8 cellular contexts compared by ENCODE assay signal in genomic region chr19:49877879-49878743, GRCh38. TPM values are rescaled to one million over a fixed set of nuclear protein-coding genes. Genes with fewer than 3 reads are reported as not detected.
A peak's percentile ranks its signal among the peaks of the same experiment; 100 is the strongest.
DNase-seq lines count a peak whose midpoint lies in the region; ATAC-seq, FAIRE-seq and TF ChIP-seq lines count a peak whose summit lies in the region.

No MANE protein-coding gene starts in this region.

- H3K9me3 Mint-ChIP-seq in activated CD4-positive, alpha-beta T cell treated with anti-CD3 and anti-CD28 coated beads for 36 hours (ENCODE audit: low read depth) = no peaks in the 10 kb centered on the region

- H3K27me3 ChIP-seq in BLaER1 treated with 17β-estradiol and CSF1 and Interleukin-3, amounts not matched to agents 10 nM and 100 nM = no peaks in the 10 kb centered on the region
- H3K27me3 ChIP-seq in left lung = no peaks in the 10 kb centered on the region

- H4K20me1 ChIP-seq in BLaER1 treated with 17β-estradiol and CSF1 and Interleukin-3, amounts not matched to agents 10 nM and 100 nM = peaks cover 0 to 8% (median 0%) of the 10 kb centered on the region in 11 experiments; a peak in 5 of 22 replicates

- DNase-seq in GM19239 (ENCODE audit: insufficient read length, low spot score) = peak; percentile 98
- peak; percentile 97 for DNase-seq in NCI-H510A (lab: John Stamatoyannopoulos, UW)
- DNase-seq in activated CD4-positive, alpha-beta T cell treated with anti-CD3 and anti-CD28 coated beads for 36 hours = peak; percentile 100
- peak; percentile 33 for DNase-seq in cortex of kidney (lab: John Stamatoyannopoulos, UW)
- peak; percentile 99 to 100 for DNase-seq in left lung
- DNase-seq in stimulated activated CD4-positive, alpha-beta T cell treated with anti-CD3 and anti-CD28 coated beads, Interleukin-2, amount 100 ng/mL, for 48 hours = peak; percentile 98 to 99

- H3K27ac ChIP-seq in BLaER1 treated with 17β-estradiol and CSF1 and Interleukin-3, amounts not matched to agents 10 nM and 100 nM = peak overlapping the region; percentile 92 to 99 (median 98)
- peak overlapping the region; percentile 99 to 100 for H3K27ac ChIP-seq in left lung

- POLR2A ChIA-PET in activated CD4-positive, alpha-beta T cell treated with anti-CD3 and anti-CD28 coated beads for 36 hours (lab: Charles Lee) = interaction anchor here (1.6 to 1.9 kb wide), 4 partner anchors 10 to 238 kb away, joined by 4 to 17 read pairs (median 10); partner anchors contain the start of genes ATF5, NUP62, PNKP and RRAS

- H3K27ac Mint-ChIP-seq in activated CD4-positive, alpha-beta T cell treated with anti-CD3 and anti-CD28 coated beads for 36 hours = no peak overlapping the region

- peak overlapping the region; percentile 80 to 99 (median 90) for H3K4me3 ChIP-seq in BLaER1 treated with 17β-estradiol and CSF1 and Interleukin-3, amounts not matched to agents 10 nM and 100 nM
- peak overlapping the region; percentile 61 to 82 for H3K4me3 ChIP-seq in left lung

- intact Hi-C loops in activated CD4-positive, alpha-beta T cell treated with anti-CD3 and anti-CD28 coated beads for 36 hours (cut with DNase I, micrococcal nuclease) = loop anchor here (1.0 to 5.0 kb wide), 25 partner anchors 9 to 1516 kb away; partner anchors contain the start of genes ATF5 (in 2 of the 2), FUZ (in 2 of the 2), NUP62 (in 2 of the 2) and ALDH16A1 (in 1 of the 2)
- intact Hi-C loops in left lung (cut with DNase I) = no loop called here

- peaks cover 33% of the 10 kb centered on the region for H3K36me3 Mint-ChIP-seq in activated CD4-positive, alpha-beta T cell treated with anti-CD3 and anti-CD28 coated beads for 36 hours (ENCODE audit: low read depth)

- H3K4me1 ChIP-seq in BLaER1 treated with 17β-estradiol and CSF1 and Interleukin-3, amounts not matched to agents 10 nM and 100 nM = peaks cover 31 to 74% (median 46%) of the 10 kb centered on the region in 10 experiments
- H3K4me1 ChIP-seq in left lung = peaks cover 0 to 37% of the 10 kb centered on the region in 2 donors

- peak; percentile 51 for ATAC-seq in HG03432 (IDR thresholded peaks at IDR 0.05; ENCODE audit: unreplicated experiment)
- ATAC-seq in activated CD4-positive, alpha-beta T cell treated with anti-CD3 and anti-CD28 coated beads for 36 hours = peak; percentile 79
- peak; percentile 81 for ATAC-seq in left lung

- H3K4me3 Mint-ChIP-seq in activated CD4-positive, alpha-beta T cell treated with anti-CD3 and anti-CD28 coated beads for 36 hours = no peak overlapping the region

- CTCF ChIA-PET in activated CD4-positive, alpha-beta T cell treated with anti-CD3 and anti-CD28 coated beads for 36 hours (lab: Charles Lee) = interaction anchor here (1.6 kb wide), 1 partner anchor 16 kb away, joined by 3 read pairs; no protein-coding TSS in a partner anchor

- H3K9ac ChIP-seq in BLaER1 treated with 17β-estradiol and CSF1 and Interleukin-3, amounts not matched to agents 10 nM and 100 nM = peak overlapping the region; percentile 93 to 98 (median 97)

- H3K4me2 ChIP-seq in BLaER1 treated with 17β-estradiol and CSF1 and Interleukin-3, amounts not matched to agents 10 nM and 100 nM = peak overlapping the region; percentile 80 to 98 (median 90)

- H3K9me3 ChIP-seq in BLaER1 treated with 17β-estradiol and CSF1 and Interleukin-3, amounts not matched to agents 10 nM and 100 nM (replicated peaks in 1 of 11) = peaks cover 4 to 8% (median 6%) of the 10 kb centered on the region in 11 experiments; a peak in 19 of 22 replicates
- H3K9me3 ChIP-seq in left lung = no peaks in the 10 kb centered on the region

- FAIRE-seq in GM19239 (lab: Jason Lieb, UNC) = no peak

- peaks cover 30 to 56% (median 40%) of the 10 kb centered on the region in 11 experiments for H3K36me3 ChIP-seq in BLaER1 treated with 17β-estradiol and CSF1 and Interleukin-3, amounts not matched to agents 10 nM and 100 nM
- peaks cover 0 to 51% of the 10 kb centered on the region in 2 donors for H3K36me3 ChIP-seq in left lung

- peaks cover 25% of the 10 kb centered on the region for H3K4me1 Mint-ChIP-seq in activated CD4-positive, alpha-beta T cell treated with anti-CD3 and anti-CD28 coated beads for 36 hours

- no peaks in the 10 kb centered on the region for H3K27me3 Mint-ChIP-seq in activated CD4-positive, alpha-beta T cell treated with anti-CD3 and anti-CD28 coated beads for 36 hours

- no peak for TF ChIP-seq CTCF in left lung (IDR thresholded peaks at IDR 0.05)

RNA-seq across cellular contexts. Expression of gene TBC1D17, which starts 0.6 kb away (rescaled TPM):
- 10 to 100 TPM; 29.1 to 29.6 TPM for total RNA-seq in activated CD4-positive, alpha-beta T cell treated with anti-CD3 and anti-CD28 coated beads for 36 hours
- 10 to 100 TPM; 35.2 to 43.3 TPM for total RNA-seq in left lung

RNA-seq across cellular contexts. Expression of gene AKT1S1, which starts 1.0 kb away (rescaled TPM):
- total RNA-seq in activated CD4-positive, alpha-beta T cell treated with anti-CD3 and anti-CD28 coated beads for 36 hours = 10 to 100 TPM; 16.1 to 20.3 TPM
- total RNA-seq in left lung = 10 to 100 TPM; 33.8 to 39.3 TPM

RNA-seq across cellular contexts. Expression of gene PNKP, which starts 10.7 kb away (rescaled TPM):
- 10 to 100 TPM; 59.5 to 65.7 TPM for total RNA-seq in activated CD4-positive, alpha-beta T cell treated with anti-CD3 and anti-CD28 coated beads for 36 hours
- total RNA-seq in left lung = 10 to 100 TPM; 63.0 to 89.5 TPM

RNA-seq across cellular contexts. Expression of gene IL4I1, which starts 18.6 kb away (rescaled TPM):
- 10 to 100 TPM; 21.2 to 22.2 TPM for total RNA-seq in activated CD4-positive, alpha-beta T cell treated with anti-CD3 and anti-CD28 coated beads for 36 hours
- total RNA-seq in left lung = 1 to 10 TPM; 2.4 to 6.5 TPM

RNA-seq across cellular contexts. Expression of gene PTOV1, which starts 27.2 kb away (rescaled TPM):
- total RNA-seq in activated CD4-positive, alpha-beta T cell treated with anti-CD3 and anti-CD28 coated beads for 36 hours = 100 to 1,000 TPM in 1 of 2 experiments, 10 to 100 TPM in 1; 76.9 to 104 TPM
- 100 to 1,000 TPM in 1 of 2 donors, 10 to 100 TPM in 1; 96.0 to 133 TPM for total RNA-seq in left lung

Comparison
In these comparisons a context has a peak if more than half of its experiments do, and no peak if none do; other contexts are left out.
1. Peak in every context shown above with its lines: DNase-seq, ATAC-seq, H3K4me3 ChIP-seq and H3K27ac ChIP-seq.
2. DNase-seq: peak in every context shown above with its lines; median percentile 100 in activated CD4-positive, alpha-beta T cell treated with anti-CD3 and anti-CD28 coated beads for 36 hours; 100 in left lung; 98 in stimulated activated CD4-positive, alpha-beta T cell treated with anti-CD3 and anti-CD28 coated beads, Interleukin-2, amount 100 ng/mL, for 48 hours; 98 in GM19239; 97 in NCI-H510A; 33 in cortex of kidney.
3. intact Hi-C loops: an anchor here in activated CD4-positive, alpha-beta T cell treated with anti-CD3 and anti-CD28 coated beads for 36 hours (1.0 to 5.0 kb wide); none called in left lung.